ENCODE assay signal across 1 cellular context in the genomic region with DNA sequence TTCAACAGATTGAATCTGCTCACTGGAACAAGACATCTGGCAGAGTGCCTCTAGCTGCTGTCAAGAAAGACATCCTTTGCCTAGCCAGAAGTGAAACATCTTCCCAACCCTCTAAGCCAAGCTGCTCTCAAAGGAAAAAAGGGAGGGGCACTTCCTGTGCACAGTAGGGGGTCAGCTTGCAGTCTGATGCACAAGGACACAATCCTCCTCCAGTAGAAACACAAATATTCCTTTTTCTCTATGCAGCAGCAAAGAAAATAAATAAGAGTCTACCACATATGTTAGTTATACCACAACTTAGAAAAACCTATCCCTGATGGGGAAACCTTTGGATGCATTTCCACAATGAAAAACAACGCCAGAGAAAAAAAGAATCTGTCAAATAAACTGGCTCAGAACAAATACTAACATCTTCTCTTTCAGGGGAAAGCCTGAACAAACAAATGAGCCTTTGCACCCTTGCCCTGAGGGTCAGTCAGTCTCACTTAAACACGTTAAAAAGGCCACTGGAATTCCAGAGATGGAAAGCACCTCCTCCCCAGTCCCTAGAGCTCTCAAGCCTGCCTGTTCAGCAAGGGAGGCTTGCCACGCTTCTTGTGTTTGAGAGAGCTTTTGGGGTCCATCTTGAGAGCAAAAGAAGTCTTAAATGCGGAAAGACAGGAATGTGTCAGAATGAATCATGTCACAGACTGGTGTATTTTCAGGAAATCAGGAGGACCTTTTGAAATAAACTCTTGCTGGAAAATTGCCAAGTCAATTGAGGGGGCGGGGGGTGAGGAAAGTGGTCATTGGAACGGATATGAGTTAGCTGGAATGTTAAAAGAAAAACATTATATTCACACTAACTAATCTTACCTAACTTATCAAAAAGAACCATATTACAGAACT.
TF ChIP-seq lines count a peak whose summit lies in the region.

No MANE protein-coding gene starts in this region.

TF ChIP-seq in HepG2, 621 proteins besides CTCF, POLR2A, EP300 and RAD21 (continued from another document and continues in another):
- TF ChIP-seq HMGXB4 (CRISPR knock-in tag; IDR thresholded peaks at IDR 0.05; ENCODE audit: borderline replicate concordance in 1 of 2, low read depth in 1 of 2) (no peak), FOXM1 (CRISPR knock-in tag; IDR thresholded peaks at IDR 0.05) (no peak), NR2F6 (IDR thresholded peaks at IDR 0.05) (peak; percentile 56), NR2F6 (CRISPR knock-in tag; IDR thresholded peaks at IDR 0.05) (peak; percentile 57), ZNF746 (CRISPR knock-in tag; IDR thresholded peaks at IDR 0.05) (no peak), ZC3H4 (CRISPR knock-in tag; IDR thresholded peaks at IDR 0.05; ENCODE audit: borderline replicate concordance) (no peak), POGK (CRISPR knock-in tag; conservative IDR thresholded peaks at IDR 0.05) (no peak; the same call in 1 of the 2 replicates), MYC (CRISPR knock-in tag; IDR thresholded peaks at IDR 0.05; ENCODE audit: borderline replicate concordance) (no peak), TARDBP (CRISPR knock-in tag; IDR thresholded peaks at IDR 0.05) (peak; percentile 58; the same call in 1 of the 2 replicates), TCF7 (IDR thresholded peaks at IDR 0.05; ENCODE audit: low read depth) (0 out of 2 replicates have a peak, but pooled peaks have one; percentile 5), FUBP1 (CRISPR knock-in tag; IDR thresholded peaks at IDR 0.05; ENCODE audit: borderline replicate concordance) (no peak), NFKB2 (CRISPR knock-in tag; IDR thresholded peaks at IDR 0.05; ENCODE audit: borderline replicate concordance) (no peak), SMARCE1 (IDR thresholded peaks at IDR 0.05; ENCODE audit: borderline replicate concordance) (no peak), ZNF879 (CRISPR knock-in tag; IDR thresholded peaks at IDR 0.05) (no peak), ZNF205 (CRISPR knock-in tag; IDR thresholded peaks at IDR 0.05) (no peak), DPF2 (CRISPR knock-in tag; IDR thresholded peaks at IDR 0.05; ENCODE audit: borderline replicate concordance, low read depth) (0 out of 2 replicates have a peak, but pooled peaks have one; percentile 13), KDM5B (CRISPR knock-in tag; IDR thresholded peaks at IDR 0.05; ENCODE audit: borderline replicate concordance) (no peak), ERF (CRISPR knock-in tag; IDR thresholded peaks at IDR 0.05) (0 out of 2 replicates have a peak, but pooled peaks have one; percentile 31), ZNF331 (CRISPR knock-in tag; IDR thresholded peaks at IDR 0.05) (no peak), MXD4 (CRISPR knock-in tag; IDR thresholded peaks at IDR 0.05) (no peak), ZNF510 (CRISPR knock-in tag; IDR thresholded peaks at IDR 0.05; ENCODE audit: low read depth) (0 out of 2 replicates have a peak, but pooled peaks have one; percentile 32), ZBTB42 (CRISPR knock-in tag; IDR thresholded peaks at IDR 0.05) (no peak), JDP2 (CRISPR knock-in tag; IDR thresholded peaks at IDR 0.05; ENCODE audit: borderline replicate concordance) (no peak), ZNF468 (CRISPR knock-in tag; IDR thresholded peaks at IDR 0.05) (no peak), ATM (IDR thresholded peaks at IDR 0.05; ENCODE audit: borderline replicate concordance) (no peak), ZNF768 (CRISPR knock-in tag; IDR thresholded peaks at IDR 0.05) (no peak), ZNF609 (CRISPR knock-in tag; IDR thresholded peaks at IDR 0.05; ENCODE audit: borderline replicate concordance) (peak; percentile 71), ZNF180 (CRISPR knock-in tag; IDR thresholded peaks at IDR 0.05; ENCODE audit: borderline replicate concordance, low read depth) (no peak), ZNF616 (CRISPR knock-in tag; IDR thresholded peaks at IDR 0.05; ENCODE audit: low read depth) (no peak)
- TF ChIP-seq, protein P1, sequence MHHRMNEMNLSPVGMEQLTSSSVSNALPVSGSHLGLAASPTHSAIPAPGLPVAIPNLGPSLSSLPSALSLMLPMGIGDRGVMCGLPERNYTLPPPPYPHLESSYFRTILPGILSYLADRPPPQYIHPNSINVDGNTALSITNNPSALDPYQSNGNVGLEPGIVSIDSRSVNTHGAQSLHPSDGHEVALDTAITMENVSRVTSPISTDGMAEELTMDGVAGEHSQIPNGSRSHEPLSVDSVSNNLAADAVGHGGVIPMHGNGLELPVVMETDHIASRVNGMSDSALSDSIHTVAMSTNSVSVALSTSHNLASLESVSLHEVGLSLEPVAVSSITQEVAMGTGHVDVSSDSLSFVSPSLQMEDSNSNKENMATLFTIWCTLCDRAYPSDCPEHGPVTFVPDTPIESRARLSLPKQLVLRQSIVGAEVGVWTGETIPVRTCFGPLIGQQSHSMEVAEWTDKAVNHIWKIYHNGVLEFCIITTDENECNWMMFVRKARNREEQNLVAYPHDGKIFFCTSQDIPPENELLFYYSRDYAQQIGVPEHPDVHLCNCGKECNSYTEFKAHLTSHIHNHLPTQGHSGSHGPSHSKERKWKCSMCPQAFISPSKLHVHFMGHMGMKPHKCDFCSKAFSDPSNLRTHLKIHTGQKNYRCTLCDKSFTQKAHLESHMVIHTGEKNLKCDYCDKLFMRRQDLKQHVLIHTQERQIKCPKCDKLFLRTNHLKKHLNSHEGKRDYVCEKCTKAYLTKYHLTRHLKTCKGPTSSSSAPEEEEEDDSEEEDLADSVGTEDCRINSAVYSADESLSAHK (CRISPR knock-in tag; IDR thresholded peaks at IDR 0.05; ENCODE audit: borderline replicate concordance) = no peak
- TF ChIP-seq, protein P2, sequence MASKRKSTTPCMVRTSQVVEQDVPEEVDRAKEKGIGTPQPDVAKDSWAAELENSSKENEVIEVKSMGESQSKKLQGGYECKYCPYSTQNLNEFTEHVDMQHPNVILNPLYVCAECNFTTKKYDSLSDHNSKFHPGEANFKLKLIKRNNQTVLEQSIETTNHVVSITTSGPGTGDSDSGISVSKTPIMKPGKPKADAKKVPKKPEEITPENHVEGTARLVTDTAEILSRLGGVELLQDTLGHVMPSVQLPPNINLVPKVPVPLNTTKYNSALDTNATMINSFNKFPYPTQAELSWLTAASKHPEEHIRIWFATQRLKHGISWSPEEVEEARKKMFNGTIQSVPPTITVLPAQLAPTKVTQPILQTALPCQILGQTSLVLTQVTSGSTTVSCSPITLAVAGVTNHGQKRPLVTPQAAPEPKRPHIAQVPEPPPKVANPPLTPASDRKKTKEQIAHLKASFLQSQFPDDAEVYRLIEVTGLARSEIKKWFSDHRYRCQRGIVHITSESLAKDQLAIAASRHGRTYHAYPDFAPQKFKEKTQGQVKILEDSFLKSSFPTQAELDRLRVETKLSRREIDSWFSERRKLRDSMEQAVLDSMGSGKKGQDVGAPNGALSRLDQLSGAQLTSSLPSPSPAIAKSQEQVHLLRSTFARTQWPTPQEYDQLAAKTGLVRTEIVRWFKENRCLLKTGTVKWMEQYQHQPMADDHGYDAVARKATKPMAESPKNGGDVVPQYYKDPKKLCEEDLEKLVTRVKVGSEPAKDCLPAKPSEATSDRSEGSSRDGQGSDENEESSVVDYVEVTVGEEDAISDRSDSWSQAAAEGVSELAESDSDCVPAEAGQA (IDR thresholded peaks at IDR 0.05; ENCODE audit: low read depth) = no peak
- TF ChIP-seq, protein P2 (CRISPR knock-in tag; IDR thresholded peaks at IDR 0.05; ENCODE audit: borderline replicate concordance) = no peak
- TF ChIP-seq, protein P3, sequence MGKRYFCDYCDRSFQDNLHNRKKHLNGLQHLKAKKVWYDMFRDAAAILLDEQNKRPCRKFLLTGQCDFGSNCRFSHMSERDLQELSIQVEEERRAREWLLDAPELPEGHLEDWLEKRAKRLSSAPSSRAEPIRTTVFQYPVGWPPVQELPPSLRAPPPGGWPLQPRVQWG (CRISPR knock-in tag; IDR thresholded peaks at IDR 0.05; ENCODE audit: borderline replicate concordance, low read depth) = no peak
- TF ChIP-seq, protein P4, sequence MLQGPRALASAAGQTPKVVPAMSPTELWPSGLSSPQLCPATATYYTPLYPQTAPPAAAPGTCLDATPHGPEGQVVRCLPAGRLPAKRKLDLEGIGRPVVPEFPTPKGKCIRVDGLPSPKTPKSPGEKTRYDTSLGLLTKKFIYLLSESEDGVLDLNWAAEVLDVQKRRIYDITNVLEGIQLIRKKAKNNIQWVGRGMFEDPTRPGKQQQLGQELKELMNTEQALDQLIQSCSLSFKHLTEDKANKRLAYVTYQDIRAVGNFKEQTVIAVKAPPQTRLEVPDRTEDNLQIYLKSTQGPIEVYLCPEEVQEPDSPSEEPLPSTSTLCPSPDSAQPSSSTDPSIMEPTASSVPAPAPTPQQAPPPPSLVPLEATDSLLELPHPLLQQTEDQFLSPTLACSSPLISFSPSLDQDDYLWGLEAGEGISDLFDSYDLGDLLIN (CRISPR knock-in tag; IDR thresholded peaks at IDR 0.05; ENCODE audit: borderline replicate concordance) = no peak
